22 cellular contexts compared by ENCODE assay signal in the genomic region with DNA sequence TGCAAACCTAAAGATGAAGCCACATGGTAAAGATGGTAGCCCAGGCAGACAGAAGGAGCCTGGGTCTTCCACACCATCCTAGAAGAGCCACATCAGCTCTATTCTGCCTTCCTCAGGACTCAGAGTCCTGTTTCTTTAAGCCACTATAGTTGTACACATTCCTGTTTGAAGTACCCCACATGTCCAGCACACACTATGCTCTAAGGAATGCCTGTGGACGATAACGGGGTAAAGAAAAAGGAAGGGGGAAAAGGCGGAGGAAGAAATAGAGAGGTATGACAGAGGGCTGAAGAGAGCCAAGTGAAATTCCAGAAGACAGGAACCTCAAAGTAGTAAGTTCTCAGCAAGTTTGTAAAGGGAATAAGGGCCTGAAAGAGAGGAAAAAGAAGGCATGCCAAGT.
DNase-seq lines count a peak whose midpoint lies in the region; ATAC-seq and TF ChIP-seq lines count a peak whose summit lies in the region.
"Had no signal": no experiment of that assay in that cellular context is flagged by ENCODE, and none has a peak within 500 bp of the region (broad histone marks: within the 10 kb centered on the region; RNA-seq: fewer than 3 reads in every experiment).

No MANE protein-coding gene starts in this region.

- H3K4me3 ChIP-seq in left lung = no peak overlapping the region
- no peak overlapping the region for H3K4me3 ChIP-seq in upper lobe of left lung
- H3K4me3 ChIP-seq: A549, MG63 had no signal

- no peak for TF ChIP-seq POLR2A in upper lobe of left lung (IDR thresholded peaks at IDR 0.05)

- H3K27me3 ChIP-seq in left lung (no peaks in the 10 kb centered on the region), upper lobe of left lung (no peaks in the 10 kb centered on the region)
- H3K27me3 ChIP-seq: MG63 had no signal

- H3K27ac ChIP-seq in left lung (no peak overlapping the region), upper lobe of left lung (no peak overlapping the region)
- H3K27ac ChIP-seq: RWPE1 had no signal

- DNase-seq in GM03348 (ENCODE audit: low spot score) (peak; percentile 31), NCI-H226 (peak; percentile 63), left lung (no peak), upper lobe of left lung (no peak), DMS153 treated with DMSO at 0.1 percent for 48 hours (lab: John Stamatoyannopoulos, UW; ENCODE audit: unreplicated experiment) (no peak)
- DNase-seq: C1 segment of cervical spinal cord; CD4-positive, alpha-beta memory T cell; COR-L47; KBM-7; MG63; NCI-H1105 treated with DMSO at 0.1 percent for 48 hours; NCI-H146; NCI-H1930; NCI-H2107; NCI-H69; SHP77 treated with DMSO at 0.1 percent for 48 hours had no signal

- whole genome bisulfite sequencing in upper lobe of left lung, 2 donors = 36 to 44% methylated on average over 3 of the region's 3 CpGs

- intact Hi-C loops in left lung (cut with DNase I) = no loop called here

- no peaks in the 10 kb centered on the region for H3K9me3 ChIP-seq in left lung
- H3K9me3 ChIP-seq in upper lobe of left lung = no peaks in the 10 kb centered on the region
- H3K9me3 ChIP-seq: A549, MG63 had no signal

- H3K4me1 ChIP-seq in left lung (no peaks in the 10 kb centered on the region), upper lobe of left lung (peaks cover 0 to 5% (median 2%) of the 10 kb centered on the region in 4 donors)

- ATAC-seq in left lung (peak; percentile 88), upper lobe of left lung (ENCODE audit: low FRiP score in 2 of 2) (peak; percentile 48 to 63), GM18520 (IDR thresholded peaks at IDR 0.05; ENCODE audit: unreplicated experiment) (no peak), GM21447 (IDR thresholded peaks at IDR 0.05; ENCODE audit: unreplicated experiment) (no peak)
- ATAC-seq: HCT116, Panc1 had no signal

- H3K36me3 ChIP-seq in left lung (no peaks in the 10 kb centered on the region), upper lobe of left lung (no peaks in the 10 kb centered on the region)
- H3K36me3 ChIP-seq: MG63 had no signal

- TF ChIP-seq EP300 in upper lobe of left lung (IDR thresholded peaks at IDR 0.05) = no peak

- TF ChIP-seq CTCF in left lung (IDR thresholded peaks at IDR 0.05) (no peak), upper lobe of left lung (IDR thresholded peaks at IDR 0.05) (no peak)

Comparison
In these comparisons a context has a peak if more than half of its experiments do, and no peak if none do; other contexts are left out.
1. DNase-seq: peak in GM03348 (single experiment) and NCI-H226 (single experiment); none in left lung (0 of 2), upper lobe of left lung (0 of 2) and DMS153 treated with DMSO at 0.1 percent for 48 hours (single experiment).
2. ATAC-seq: peak in left lung (single experiment) and upper lobe of left lung (2 of 2); none in GM18520 (single experiment) and GM21447 (single experiment).